29 cellular contexts compared by ENCODE assay signal in genomic region chrX:73965833-73966232, GRCh38.
DNase-seq lines count a peak whose midpoint lies in the region; ATAC-seq, FAIRE-seq and TF ChIP-seq lines count a peak whose summit lies in the region.
"Had no signal": no experiment of that assay in that cellular context is flagged by ENCODE, and none has a peak within 500 bp of the region (broad histone marks: within the 10 kb centered on the region; RNA-seq: fewer than 3 reads in every experiment).

No MANE protein-coding gene starts in this region.

- no peaks in the 10 kb centered on the region for H3K9me3 Mint-ChIP-seq in CD4-positive, CD25-positive, alpha-beta regulatory T cell
- no peaks in the 10 kb centered on the region for H3K9me3 Mint-ChIP-seq in naive thymus-derived CD4-positive, alpha-beta T cell
- H3K9me3 Mint-ChIP-seq: activated naive CD4-positive, alpha-beta T cell treated with anti-CD3 and anti-CD28 coated beads for 36 hours had no signal

- H3K9me3 ChIP-seq in CD4-positive, CD25-positive, alpha-beta regulatory T cell (ENCODE audit: control insufficient read depth in 2 of 2, low read length in 2 of 2): no peaks in the 10 kb centered on the region
- H3K9me3 ChIP-seq in H1 (ENCODE audit: insufficient read depth in 2 of 2, low read depth in 1 of 2, low read length in 1 of 2): no peaks in the 10 kb centered on the region
- no peaks in the 10 kb centered on the region for H3K9me3 ChIP-seq in naive thymus-derived CD4-positive, alpha-beta T cell (ENCODE audit: control insufficient read depth in 2 of 3, low read length in 3 of 3)
- H3K9me3 ChIP-seq: A549, heart left ventricle, upper lobe of left lung had no signal

- TF ChIP-seq EP300 in H1 (IDR thresholded peaks at IDR 0.05; ENCODE audit: borderline replicate concordance in 1 of 2, low read depth in 2 of 2, low read length in 2 of 2): no peak

- no peak overlapping the region for H2AFZ ChIP-seq in H1 (ENCODE audit: low read length)

- FAIRE-seq in H1 (lab: Jason Lieb, UNC): no peak
- FAIRE-seq: A549, H54, RCC 7860 had no signal

- no peak overlapping the region for H2BK120ac ChIP-seq in H1 (replicated peaks; ENCODE audit: low read depth, low read length)

- H3K4me2 ChIP-seq in H1 (ENCODE audit: insufficient read depth in 1 of 2, low read depth in 2 of 2, low read length in 2 of 2): peak overlapping the region; percentile 38 to 55
- H3K4me2 ChIP-seq: A549, smooth muscle cell had no signal

- H3K27me3 ChIP-seq in CD4-positive, CD25-positive, alpha-beta regulatory T cell (ENCODE audit: control insufficient read depth, insufficient read depth, low read length): no peaks in the 10 kb centered on the region
- H3K27me3 ChIP-seq in H7 (ENCODE audit: control insufficient read depth, insufficient read depth, low read length): no peaks in the 10 kb centered on the region
- H3K27me3 ChIP-seq in H1 (replicated peaks in 1 of 4; ENCODE audit: control insufficient read depth in 3 of 4, extremely low read depth in 1 of 4, insufficient read depth in 3 of 4, low read length in 3 of 4): no peaks in the 10 kb centered on the region
- no peaks in the 10 kb centered on the region for H3K27me3 ChIP-seq in naive thymus-derived CD4-positive, alpha-beta T cell (ENCODE audit: control insufficient read depth in 2 of 2, insufficient read depth in 2 of 2, low read length in 2 of 2)
- H3K27me3 ChIP-seq: brain microvascular endothelial cell, heart left ventricle, upper lobe of left lung had no signal

- H3K4ac ChIP-seq in H1 (replicated peaks; ENCODE audit: insufficient read length, low read depth, low read length): no peak overlapping the region

- H2BK15ac ChIP-seq in H1 (ENCODE audit: low read length): no peak overlapping the region; the same call in 1 of the 2 replicates

- no peak overlapping the region for H3K23ac ChIP-seq in H1 (ENCODE audit: insufficient read length)

- H4K91ac ChIP-seq in H1 (replicated peaks; ENCODE audit: insufficient read length, low read length): peak overlapping the region; percentile 20

- no peaks in the 10 kb centered on the region for H3K23me2 ChIP-seq in H1 (ENCODE audit: low read depth, low read length)

- H3K14ac ChIP-seq in H1 (ENCODE audit: insufficient read length): no peak overlapping the region

- H3K79me2 ChIP-seq in H1 (ENCODE audit: control insufficient read depth in 1 of 2, insufficient read depth in 2 of 2, low read length in 2 of 2): peaks cover 4 to 60% of the 10 kb centered on the region in 2 experiments; a peak in 3 of 4 replicates

- POLR2A ChIA-PET in H1 (lab: Charles Lee; ENCODE audit: partially characterized antibody): interaction anchor here (0.7 to 3.3 kb wide), 3 partner anchors 14 to 49 kb away, joined by 3 to 14 read pairs (median 10); no protein-coding TSS in a partner anchor
- POLR2A ChIA-PET in naive thymus-derived CD4-positive, alpha-beta T cell (lab: Charles Lee): no interaction called here

- H3K4me1 Mint-ChIP-seq in CD4-positive, CD25-positive, alpha-beta regulatory T cell: peaks cover 12 to 52% (median 14%) of the 10 kb centered on the region in 4 donors
- H3K4me1 Mint-ChIP-seq in naive thymus-derived CD4-positive, alpha-beta T cell: peaks cover 3 to 58% (median 26%) of the 10 kb centered on the region in 7 donors

- peaks cover 18% of the 10 kb centered on the region for H3K36me3 Mint-ChIP-seq in CD4-positive, CD25-positive, alpha-beta regulatory T cell
- H3K36me3 Mint-ChIP-seq in naive thymus-derived CD4-positive, alpha-beta T cell: peaks cover 3 to 44% (median 7%) of the 10 kb centered on the region in 5 donors

- H3K56ac ChIP-seq in H1 (replicated peaks; ENCODE audit: insufficient read length, low read depth, low read length): no peak overlapping the region

- H2BK20ac ChIP-seq in H1 (ENCODE audit: low read length): no peak overlapping the region

- no peak overlapping the region for H3K4me3 ChIP-seq in CD4-positive, CD25-positive, alpha-beta regulatory T cell (ENCODE audit: low read depth, low read length)
- H3K4me3 ChIP-seq in H7 (ENCODE audit: insufficient read depth, low read depth, low read length): no peak overlapping the region
- peak overlapping the region in 1 of 4 experiments; percentile 37; a peak in 1 of 8 replicates for H3K4me3 ChIP-seq in H1 (ENCODE audit: extremely low read depth in 1 of 4, insufficient read depth in 2 of 4, low read depth in 3 of 4, low read length in 4 of 4)
- no peak overlapping the region for H3K4me3 ChIP-seq in naive thymus-derived CD4-positive, alpha-beta T cell (ENCODE audit: low read length)
- H3K4me3 ChIP-seq: A549, heart left ventricle, smooth muscle cell, upper lobe of left lung had no signal

- H3K4me1 ChIP-seq in CD4-positive, CD25-positive, alpha-beta regulatory T cell (ENCODE audit: control insufficient read depth, insufficient read depth, low read length, poor library complexity, severe bottlenecking): peaks cover 2% of the 10 kb centered on the region
- H3K4me1 ChIP-seq in H1 (replicated peaks in 1 of 4; ENCODE audit: control insufficient read depth in 3 of 4, insufficient read depth in 4 of 4, low read length in 3 of 4): peaks cover 0 to 20% (median 7%) of the 10 kb centered on the region in 4 experiments; a peak in 6 of 7 replicates
- no peaks in the 10 kb centered on the region for H3K4me1 ChIP-seq in naive thymus-derived CD4-positive, alpha-beta T cell (ENCODE audit: control insufficient read depth in 2 of 2, insufficient read depth in 2 of 2, low read length in 2 of 2)
- H3K4me1 ChIP-seq: A549, upper lobe of left lung had no signal

- H3K36me3 ChIP-seq in CD4-positive, CD25-positive, alpha-beta regulatory T cell (ENCODE audit: control insufficient read depth, insufficient read depth, low read length): peaks cover 3% of the 10 kb centered on the region
- H3K36me3 ChIP-seq in H7 (replicated peaks; ENCODE audit: control insufficient read depth, insufficient read depth, low read length): peaks cover 2% of the 10 kb centered on the region; the same call in 1 of the 2 replicates
- H3K36me3 ChIP-seq in H1 (ENCODE audit: control insufficient read depth in 2 of 4, insufficient read depth in 4 of 4, low read length in 3 of 4): peaks cover 0 to 3% (median 0%) of the 10 kb centered on the region in 4 experiments; a peak in 2 of 8 replicates
- H3K36me3 ChIP-seq in naive thymus-derived CD4-positive, alpha-beta T cell (ENCODE audit: control insufficient read depth in 2 of 3, insufficient read depth in 3 of 3, low read length in 3 of 3): peaks cover 0 to 11% (median 0%) of the 10 kb centered on the region in 3 experiments

- no peak overlapping the region for H3K18ac ChIP-seq in H1 (ENCODE audit: extremely low read depth, low read length)

- WGBS in H1 (ENCODE audit: extremely low coverage in 1 of 2, insufficient coverage in 1 of 2, insufficient read length in 1 of 2, insufficient replicate concordance in 2 of 2, low coverage in 1 of 2, low lambda C conversion rate in 2 of 2, missing lambda C conversion rate in 1 of 2), 2 experiments: 0% methylated on average over 2 of the region's 2 CpGs; no CpG with 5 or more reads in 1 of the 2 experiments

- ATAC-seq in CD4-positive, CD25-positive, alpha-beta regulatory T cell (ENCODE audit: low read depth in 2 of 2): no peak
- no peak for ATAC-seq in naive thymus-derived CD4-positive, alpha-beta T cell
- ATAC-seq in GM18502 (IDR thresholded peaks at IDR 0.05; ENCODE audit: poor library complexity, unreplicated experiment): no peak
- ATAC-seq: A549 had no signal

- H3K27ac Mint-ChIP-seq in CD4-positive, CD25-positive, alpha-beta regulatory T cell: peak overlapping the region; percentile 0 to 60 (median 0)
- H3K27ac Mint-ChIP-seq in naive thymus-derived CD4-positive, alpha-beta T cell: peak overlapping the region in 5 of 9 donors; percentile 18 to 63 (median 51)
- H3K27ac Mint-ChIP-seq: activated naive CD4-positive, alpha-beta T cell treated with anti-CD3 and anti-CD28 coated beads for 36 hours; B cell had no signal

- CTCF ChIA-PET in H1 (lab: Charles Lee; ENCODE audit: partially characterized antibody): no interaction called here
- CTCF ChIA-PET in naive thymus-derived CD4-positive, alpha-beta T cell (lab: Charles Lee): no interaction called here

- peaks cover 0 to 2% of the 10 kb centered on the region in 2 experiments for H4K20me1 ChIP-seq in H1 (replicated peaks in 1 of 2; ENCODE audit: control insufficient read depth in 1 of 2, insufficient read depth in 2 of 2, low read length in 2 of 2)

- TF ChIP-seq CTCF in H1 (IDR thresholded peaks at IDR 0.05; ENCODE audit: control extremely low read depth in 1 of 3, insufficient read depth in 1 of 3, low read depth in 1 of 3, low read length in 3 of 3): no peak

- DNase-seq in CD4-positive, CD25-positive, alpha-beta regulatory T cell: no peak
- DNase-seq in H7: peak; percentile 35
- peak in 1 of 2 experiments; percentile 49 for DNase-seq in H1 (ENCODE audit: low read depth in 1 of 2, low spot score in 2 of 2)
- no peak for DNase-seq in naive thymus-derived CD4-positive, alpha-beta T cell
- no peak for DNase-seq in NCI-H128 (lab: John Stamatoyannopoulos, UW; ENCODE audit: unreplicated experiment)
- DNase-seq in glomerular visceral epithelial cell (ENCODE audit: extremely low spot score): no peak
- DNase-seq in HCEC 1CT: no peak
- DNase-seq: activated CD4-positive, CD25-positive, alpha-beta regulatory T cell; activated naive CD4-positive, alpha-beta T cell treated with anti-CD3 and anti-CD28 coated beads for 36 hours; brain microvascular endothelial cell; COR-L47; DMS53; GF-D8; heart left ventricle; Kasumi-1; NCI-H187 treated with DMSO at 0.1 percent for 48 hours; NCI-H2227 treated with DMSO at 0.1 percent for 48 hours; NCI-H69; SIG-M5; stimulated activated CD4-positive, alpha-beta T cell treated with anti-CD3 and anti-CD28 coated beads, Interleukin-1b, Interleukin-23, amount 100 ng/mL, for 48 hours; stimulated activated CD8-positive, alpha-beta memory T cell treated with anti-CD3 and anti-CD28 coated beads, Interleukin-4, amount 100 ng/mL, for 48 hours; SW 1271; upper lobe of left lung had no signal

- H4K5ac ChIP-seq in H1 (ENCODE audit: insufficient read length, low read depth, low read length): no peak overlapping the region

- no peak overlapping the region for H3K9ac ChIP-seq in H1 (replicated peaks in 1 of 4; ENCODE audit: extremely low read depth in 1 of 4, low read depth in 3 of 4, low read length in 3 of 4)

- intact Hi-C loops in naive thymus-derived CD4-positive, alpha-beta T cell (cut with micrococcal nuclease): no loop called here

- H4K8ac ChIP-seq in H1 (ENCODE audit: extremely low read depth, insufficient read depth, low read length): no peak overlapping the region

- no peak overlapping the region for H3K4me3 Mint-ChIP-seq in CD4-positive, CD25-positive, alpha-beta regulatory T cell
- H3K4me3 Mint-ChIP-seq in naive thymus-derived CD4-positive, alpha-beta T cell: no peak overlapping the region
- H3K4me3 Mint-ChIP-seq: activated naive CD4-positive, alpha-beta T cell treated with anti-CD3 and anti-CD28 coated beads for 36 hours; B cell had no signal

- no peak overlapping the region for H2AK5ac ChIP-seq in H1 (ENCODE audit: low read depth, low read length)

- no peaks in the 10 kb centered on the region for H3K27me3 Mint-ChIP-seq in CD4-positive, CD25-positive, alpha-beta regulatory T cell
- no peaks in the 10 kb centered on the region for H3K27me3 Mint-ChIP-seq in naive thymus-derived CD4-positive, alpha-beta T cell
- H3K27me3 Mint-ChIP-seq: B cell had no signal

- H3K79me1 ChIP-seq in H1 (ENCODE audit: low read depth, low read length): no peaks in the 10 kb centered on the region

- H3K27ac ChIP-seq in CD4-positive, CD25-positive, alpha-beta regulatory T cell (ENCODE audit: insufficient read depth, low read length, poor library complexity, severe bottlenecking): no peak overlapping the region
- H3K27ac ChIP-seq in H1 (ENCODE audit: low read depth, low read length): peak overlapping the region; percentile 67; the same call in 1 of the 2 replicates
- no peak overlapping the region for H3K27ac ChIP-seq in naive thymus-derived CD4-positive, alpha-beta T cell (ENCODE audit: low read depth, low read length)
- H3K27ac ChIP-seq: A549, brain microvascular endothelial cell, upper lobe of left lung had no signal

- peak overlapping the region; percentile 89 for H2BK5ac ChIP-seq in H1 (ENCODE audit: low read depth, low read length)

- H2BK12ac ChIP-seq in H1 (ENCODE audit: low read depth, low read length): no peak overlapping the region; the same call in 1 of the 2 replicates

- no peak for TF ChIP-seq POLR2A in H1 (IDR thresholded peaks at IDR 0.05; ENCODE audit: control extremely low read depth in 1 of 2, low read depth in 2 of 2, low read length in 2 of 2)

- TF ChIP-seq RAD21 in H1 (IDR thresholded peaks at IDR 0.05 in 1 of 2, conservative IDR thresholded peaks at IDR 0.05 in 1 of 2; ENCODE audit: low read depth in 2 of 2, low read length in 2 of 2): no peak
